Comparison of ENCODE assay signal across 8 cellular contexts in genomic region chr5:36728697-36729543, GRCh38.
A peak's percentile ranks its signal among the peaks of the same experiment; 100 is the strongest.
DNase-seq lines count a peak whose midpoint lies in the region; ATAC-seq, FAIRE-seq and TF ChIP-seq lines count a peak whose summit lies in the region.

No MANE protein-coding gene starts in this region.

- peaks cover 0 to 6% of the 10 kb centered on the region in 2 donors for H3K4me1 ChIP-seq in gastrocnemius medialis

- H3K27me3 ChIP-seq in gastrocnemius medialis, result no peaks in the 10 kb centered on the region

- peak; percentile 84 for FAIRE-seq in GM18507 (lab: Jason Lieb, UNC)

- no peak for TF ChIP-seq POLR2A in gastrocnemius medialis (IDR thresholded peaks at IDR 0.05)

- in situ Hi-C loops in gastrocnemius medialis (cut with MboI; ENCODE audit: low sequenced_read_pairs in 4 of 4), result loop anchor here (25.0 kb wide), 3 partner anchors 133 to 283 kb away; no protein-coding TSS in a partner anchor

- DNase-seq in CD14-positive monocyte (ENCODE audit: low spot score) (no peak), GM18507 (ENCODE audit: extremely low spot score, insufficient read length, low read depth) (peak; percentile 37), NCI-H2171 (lab: John Stamatoyannopoulos, UW) (peak; percentile 69), WTC11 (ENCODE audit: low spot score) (no peak), glutamatergic neuron (no peak), gastrocnemius medialis (no peak), GM19238 (ENCODE audit: insufficient read length, low spot score) (no peak)

- H3K9me3 Mint-ChIP-seq in CD14-positive monocyte (no peaks in the 10 kb centered on the region), WTC11 (no peaks in the 10 kb centered on the region), glutamatergic neuron (ENCODE audit: unreplicated experiment) (no peaks in the 10 kb centered on the region)

- H3K27ac ChIP-seq in gastrocnemius medialis, result no peak overlapping the region

- no peaks in the 10 kb centered on the region for H3K36me3 Mint-ChIP-seq in CD14-positive monocyte
- H3K36me3 Mint-ChIP-seq in WTC11, result no peaks in the 10 kb centered on the region
- H3K36me3 Mint-ChIP-seq in glutamatergic neuron (ENCODE audit: unreplicated experiment), result no peaks in the 10 kb centered on the region

- H3K4me1 Mint-ChIP-seq in CD14-positive monocyte (peaks cover 18% of the 10 kb centered on the region), WTC11 (peaks cover 13% of the 10 kb centered on the region), glutamatergic neuron (ENCODE audit: low read depth, unreplicated experiment) (no peaks in the 10 kb centered on the region)

- POLR2A ChIA-PET in WTC11 (lab: Charles Lee), result no interaction called here

- H3K27me3 Mint-ChIP-seq in CD14-positive monocyte (ENCODE audit: low read depth in 3 of 3) (peaks cover 1 to 3% (median 2%) of the 10 kb centered on the region in 3 donors), WTC11 (ENCODE audit: low read depth) (no peaks in the 10 kb centered on the region), glutamatergic neuron (ENCODE audit: unreplicated experiment) (no peaks in the 10 kb centered on the region)

- ATAC-seq in WTC11 (peak; percentile 31; the same call in 1 of the 2 replicates), gastrocnemius medialis (peak in 1 of 2 donors; percentile 62), HG02642 (IDR thresholded peaks at IDR 0.05; ENCODE audit: poor library complexity, unreplicated experiment) (no peak)

- no peak overlapping the region for H3K4me3 ChIP-seq in gastrocnemius medialis

- no peaks in the 10 kb centered on the region for H3K36me3 ChIP-seq in gastrocnemius medialis

- H3K27ac Mint-ChIP-seq in CD14-positive monocyte (no peak overlapping the region), WTC11 (no peak overlapping the region), glutamatergic neuron (ENCODE audit: unreplicated experiment) (no peak overlapping the region)

- H3K9me3 ChIP-seq in gastrocnemius medialis, result no peaks in the 10 kb centered on the region

- TF ChIP-seq CTCF in CD14-positive monocyte (IDR thresholded peaks at IDR 0.05), result peak; percentile 81
- peak; percentile 34 for TF ChIP-seq CTCF in WTC11 (IDR thresholded peaks at IDR 0.05)
- peak; percentile 69 for TF ChIP-seq CTCF in glutamatergic neuron (IDR thresholded peaks at IDR 0.05; ENCODE audit: partially characterized antibody, unreplicated experiment)
- peak; percentile 33 to 73 (median 46) for TF ChIP-seq CTCF in gastrocnemius medialis (IDR thresholded peaks at IDR 0.05 in 4 of 5, conservative IDR thresholded peaks at IDR 0.05 in 1 of 5)

- intact Hi-C loops in CD14-positive monocyte (cut with micrococcal nuclease), result no loop called here
- intact Hi-C loops in gastrocnemius medialis (cut with DNase I; ENCODE audit: low total_unique reads), result loop anchor here (5.0 kb wide), 1 partner anchor 143 kb away; no protein-coding TSS in a partner anchor

- CTCF ChIA-PET in WTC11 (lab: Charles Lee), result interaction anchor here (1.0 to 2.9 kb wide), 7 partner anchors 10 to 141 kb away, joined by 3 to 18 read pairs (median 7); no protein-coding TSS in a partner anchor

- H3K4me3 Mint-ChIP-seq in CD14-positive monocyte (peak overlapping the region in 1 of 2 donors; percentile 35), WTC11 (no peak overlapping the region), glutamatergic neuron (ENCODE audit: unreplicated experiment) (no peak overlapping the region)

TF ChIP-seq in WTC11, 78 proteins besides CTCF, POLR2A, EP300 and RAD21:
- TF ChIP-seq ZNF671 (CRISPR knock-in tag; IDR thresholded peaks at IDR 0.05), result no peak
- no peak for TF ChIP-seq HMGXB4 (CRISPR knock-in tag; IDR thresholded peaks at IDR 0.05)
- no peak for TF ChIP-seq PRRX2 (CRISPR knock-in tag; IDR thresholded peaks at IDR 0.05)
- no peak for TF ChIP-seq ZNF317 (CRISPR knock-in tag; IDR thresholded peaks at IDR 0.05; ENCODE audit: borderline replicate concordance, low read depth)
- TF ChIP-seq CREM (CRISPR knock-in tag; IDR thresholded peaks at IDR 0.05), result no peak
TF ChIP-seq in WTC11: peak in this region for 0.

Comparison
In these comparisons a context has a peak if more than half of its experiments do, and no peak if none do; other contexts are left out.
1. DNase-seq: peak in GM18507 (single experiment) and NCI-H2171 (single experiment); none in CD14-positive monocyte (single experiment), WTC11 (single experiment), glutamatergic neuron (single experiment), gastrocnemius medialis (0 of 2) and GM19238 (single experiment).
2. Peak in every context shown above with its lines, with median percentiles within 50 percentile points of each other: CTCF ChIP-seq.